Comparison of ENCODE assay signal across 25 cellular contexts in the genomic region with DNA sequence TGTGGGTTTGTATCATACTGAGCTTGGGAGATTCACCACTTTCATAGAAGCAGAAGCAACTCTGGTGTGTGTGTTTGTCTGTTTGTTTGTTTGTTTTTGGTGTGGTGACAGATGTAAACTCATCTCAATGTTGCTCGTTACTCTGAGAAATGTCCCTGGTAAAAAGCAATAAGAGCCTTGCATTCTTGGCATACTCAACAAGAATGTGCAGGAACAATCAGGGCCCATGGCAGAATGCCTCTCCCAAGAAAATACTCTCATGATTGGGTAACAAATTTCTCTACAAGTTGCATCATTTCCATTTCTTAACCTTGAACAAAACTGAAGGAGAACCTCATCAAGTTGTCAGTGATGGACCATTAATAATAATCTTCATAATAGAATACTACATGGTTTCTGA. TPM values are rescaled to one million over a fixed set of nuclear protein-coding genes. Genes with fewer than 3 reads are reported as not detected.
"Had no signal": no experiment of that assay in that cellular context is flagged by ENCODE, and none has a peak within 500 bp of the region (broad histone marks: within the 10 kb centered on the region; RNA-seq: fewer than 3 reads in every experiment).

No MANE protein-coding gene starts in this region.

- H3K4me1 Mint-ChIP-seq: naive thymus-derived CD4-positive, alpha-beta T cell had no signal

- ATAC-seq: gastroesophageal sphincter; naive thymus-derived CD4-positive, alpha-beta T cell had no signal

- DNase-seq: activated CD4-positive, alpha-beta memory T cell treated with anti-CD3 and anti-CD28 coated beads for 36 hours; activated CD4-positive, alpha-beta T cell treated with anti-CD3 and anti-CD28 coated beads for 48 hours; activated effector memory CD4-positive, alpha-beta T cell treated with Interleukin-2 at 50 U/mL for 16 hours; activated naive CD4-positive, alpha-beta T cell treated with anti-CD3 and anti-CD28 coated beads for 36 hours; activated naive CD8-positive, alpha-beta T cell treated with anti-CD3 and anti-CD28 coated beads, Interleukin-2, amount 10 ng/mL, durations not matched to agents 7 days and 5 days; activated T-cell treated with anti-CD3 and anti-CD28 coated beads, Interleukin-2, amount 50 U/mL, for 48 hours; amygdala; cerebellar nuclear complex; head of caudate nucleus; naive thymus-derived CD4-positive, alpha-beta T cell; retina; spleen; stimulated activated CD4-positive, alpha-beta T cell treated with anti-CD3 and anti-CD28 coated beads, Interleukin-4, amount 100 ng/mL, for 1 hour; stimulated activated naive CD4-positive, alpha-beta T cell; SW 1271; T-helper 2 cell; testis had no signal

- H3K4me3 ChIP-seq: coronary artery, gastroesophageal sphincter, spleen, testis had no signal

- H3K9me3 Mint-ChIP-seq: activated CD4-positive, alpha-beta memory T cell treated with anti-CD3 and anti-CD28 coated beads for 36 hours; activated naive CD4-positive, alpha-beta T cell treated with anti-CD3 and anti-CD28 coated beads for 36 hours; activated naive CD8-positive, alpha-beta T cell treated with anti-CD3 and anti-CD28 coated beads, Interleukin-2, amount 10 ng/mL, durations not matched to agents 7 days and 5 days; memory B cell; type B pancreatic cell had no signal

- H3K27ac Mint-ChIP-seq: activated CD4-positive, alpha-beta memory T cell treated with anti-CD3 and anti-CD28 coated beads for 36 hours; activated naive CD4-positive, alpha-beta T cell treated with anti-CD3 and anti-CD28 coated beads for 36 hours; activated naive CD8-positive, alpha-beta T cell treated with anti-CD3 and anti-CD28 coated beads, Interleukin-2, amount 10 ng/mL, durations not matched to agents 7 days and 5 days; memory B cell; naive thymus-derived CD4-positive, alpha-beta T cell; type B pancreatic cell had no signal

- H3K36me3 Mint-ChIP-seq: activated CD4-positive, alpha-beta memory T cell treated with anti-CD3 and anti-CD28 coated beads for 36 hours; activated naive CD8-positive, alpha-beta T cell treated with anti-CD3 and anti-CD28 coated beads, Interleukin-2, amount 10 ng/mL, durations not matched to agents 7 days and 5 days; memory B cell; type B pancreatic cell had no signal

- H3K4me3 Mint-ChIP-seq: activated CD4-positive, alpha-beta memory T cell treated with anti-CD3 and anti-CD28 coated beads for 36 hours; activated naive CD4-positive, alpha-beta T cell treated with anti-CD3 and anti-CD28 coated beads for 36 hours; activated naive CD8-positive, alpha-beta T cell treated with anti-CD3 and anti-CD28 coated beads, Interleukin-2, amount 10 ng/mL, durations not matched to agents 7 days and 5 days; memory B cell; naive thymus-derived CD4-positive, alpha-beta T cell; type B pancreatic cell had no signal

RNA-seq across cellular contexts. Expression of a gene that starts 43.0 kb away (rescaled TPM):
- total RNA-seq: activated naive CD4-positive, alpha-beta T cell treated with anti-CD3 and anti-CD28 coated beads for 36 hours; activated naive CD8-positive, alpha-beta T cell treated with anti-CD3 and anti-CD28 coated beads, Interleukin-2, amount 10 ng/mL, durations not matched to agents 7 days and 5 days; naive thymus-derived CD4-positive, alpha-beta T cell; osteoblast; posterior vena cava; spleen had no signal
- polyA plus RNA-seq: naive thymus-derived CD4-positive, alpha-beta T cell; spleen had no signal

RNA-seq across cellular contexts. Expression of a gene that starts 55.7 kb away (rescaled TPM):
- total RNA-seq: activated naive CD8-positive, alpha-beta T cell treated with anti-CD3 and anti-CD28 coated beads, Interleukin-2, amount 10 ng/mL, durations not matched to agents 7 days and 5 days; gastroesophageal sphincter; liver; mononuclear cell; naive thymus-derived CD4-positive, alpha-beta T cell; osteoblast; posterior vena cava; spleen; testis had no signal
- polyA plus RNA-seq: liver; naive thymus-derived CD4-positive, alpha-beta T cell; spleen had no signal
